1 cellular context compared by ENCODE assay signal in the genomic region with DNA sequence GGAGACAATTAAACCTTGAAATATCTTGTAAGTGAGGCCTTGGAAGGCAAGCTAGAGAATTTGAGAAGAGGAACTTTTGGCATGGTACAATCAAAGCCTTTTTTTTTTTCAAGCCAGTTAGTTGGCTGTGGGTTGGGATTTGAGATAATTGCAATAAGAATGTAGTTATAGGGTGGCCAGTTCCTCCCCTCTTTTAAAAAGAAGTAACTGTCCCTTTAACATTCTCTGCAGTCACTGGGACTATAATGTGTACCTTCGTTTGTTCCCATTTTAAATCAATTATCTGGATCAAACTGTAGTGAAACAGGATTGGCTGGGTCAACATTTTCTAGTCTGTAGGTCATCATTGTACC.
TF ChIP-seq lines count a peak whose summit lies in the region.

No MANE protein-coding gene starts in this region.

TF ChIP-seq in HEK293T, 16 proteins besides CTCF, POLR2A, EP300 and RAD21 (continued from another document):
- TF ChIP-seq, protein P1, sequence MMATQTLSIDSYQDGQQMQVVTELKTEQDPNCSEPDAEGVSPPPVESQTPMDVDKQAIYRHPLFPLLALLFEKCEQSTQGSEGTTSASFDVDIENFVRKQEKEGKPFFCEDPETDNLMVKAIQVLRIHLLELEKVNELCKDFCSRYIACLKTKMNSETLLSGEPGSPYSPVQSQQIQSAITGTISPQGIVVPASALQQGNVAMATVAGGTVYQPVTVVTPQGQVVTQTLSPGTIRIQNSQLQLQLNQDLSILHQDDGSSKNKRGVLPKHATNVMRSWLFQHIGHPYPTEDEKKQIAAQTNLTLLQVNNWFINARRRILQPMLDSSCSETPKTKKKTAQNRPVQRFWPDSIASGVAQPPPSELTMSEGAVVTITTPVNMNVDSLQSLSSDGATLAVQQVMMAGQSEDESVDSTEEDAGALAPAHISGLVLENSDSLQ (IDR thresholded peaks at IDR 0.05): no peak
